ENCODE assay signal across 17 cellular contexts in the genomic region with DNA sequence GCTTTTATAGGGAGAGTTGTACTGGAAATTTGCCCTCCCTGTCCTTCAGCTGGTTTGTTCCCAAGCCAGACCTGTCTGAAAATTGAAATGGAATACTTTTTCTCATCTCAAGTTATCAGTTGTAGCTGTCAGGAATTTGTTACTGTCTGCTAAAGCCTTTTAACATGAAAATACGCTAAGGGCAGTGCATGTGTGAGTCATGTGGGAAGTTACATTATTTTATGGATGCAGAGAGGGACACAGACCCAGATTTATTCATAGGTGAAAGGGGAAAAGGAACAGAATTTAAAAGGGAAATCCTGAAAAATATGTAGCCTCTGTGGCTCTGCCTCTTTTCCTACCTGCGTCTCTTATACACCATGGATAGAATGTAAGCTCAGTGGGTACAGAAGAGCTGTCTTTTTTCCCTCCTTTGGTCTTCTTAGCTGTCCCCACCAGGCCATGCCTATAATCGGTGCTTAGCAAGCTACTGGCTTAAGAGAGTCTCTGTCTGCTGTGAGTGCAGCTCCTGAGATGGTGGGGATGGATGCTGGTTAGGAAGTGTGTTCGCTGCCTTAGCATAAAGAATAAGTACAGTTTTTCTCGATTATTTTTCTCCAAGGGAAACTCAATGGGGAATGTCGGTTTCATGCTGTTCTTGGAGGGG.
DNase-seq lines count a peak whose midpoint lies in the region; ATAC-seq, FAIRE-seq and TF ChIP-seq lines count a peak whose summit lies in the region.
"Had no signal": no experiment of that assay in that cellular context is flagged by ENCODE, and none has a peak within 500 bp of the region (broad histone marks: within the 10 kb centered on the region; RNA-seq: fewer than 3 reads in every experiment).

No MANE protein-coding gene starts in this region.

- peak overlapping the region; percentile 93 for H3K27ac ChIP-seq in RWPE1
- peak overlapping the region; percentile 39 for H3K27ac ChIP-seq in epithelial cell of prostate
- peak overlapping the region; percentile 69 for H3K27ac ChIP-seq in psoas muscle
- H3K27ac ChIP-seq: SJSA1 had no signal

- 57 to 72% (median 64%) methylated on average over 6 of the region's 6 CpGs for WGBS in psoas muscle, 3 donors

- peak in 1 of 4 donors; percentile 17 for ATAC-seq in psoas muscle
- ATAC-seq in GM19395 (IDR thresholded peaks at IDR 0.05; ENCODE audit: unreplicated experiment): no peak

- no peak overlapping the region for H3K4me3 ChIP-seq in psoas muscle
- H3K4me3 ChIP-seq: SJSA1 had no signal

- no peaks in the 10 kb centered on the region for H3K36me3 ChIP-seq in psoas muscle (ENCODE audit: insufficient read depth in 1 of 2, low read depth in 1 of 2)
- H3K36me3 ChIP-seq: SJSA1 had no signal

- CTCF ChIA-PET in RWPE1 (lab: Yijun Ruan, JAX): interaction anchor here (0.8 kb wide), 1 partner anchor 27 kb away, joined by 4 read pairs; no protein-coding TSS in a partner anchor

- FAIRE-seq in GM12892 (lab: Jason Lieb, UNC): no peak

- DNase-seq in HCEC 1CT: peak; percentile 43
- DNase-seq in RWPE1 (ENCODE audit: low spot score): peak; percentile 45
- DNase-seq in epithelial cell of prostate (ENCODE audit: low read depth, low spot score): no peak
- no peak for DNase-seq in psoas muscle
- DNase-seq in GM20000 (ENCODE audit: low spot score): no peak
- DNase-seq in NCI-H1436 (lab: John Stamatoyannopoulos, UW): no peak
- DNase-seq in GM12892 (ENCODE audit: insufficient read length): no peak
- DNase-seq: activated CD4-positive, alpha-beta T cell treated with anti-CD3 and anti-CD28 coated beads, Interleukin-2, amount 10 ng/mL, durations not matched to agents 7 days and 5 days; activated naive CD4-positive, alpha-beta T cell treated with Interleukin-2 at 50 U/mL for 16 hours; Caco-2; effector CD8-positive, alpha-beta T cell; KBM-7; NCI-H345; stimulated activated CD4-positive, alpha-beta T cell treated with anti-CD3 and anti-CD28 coated beads, Interleukin-4, amount 100 ng/mL, for 24 hours; substantia nigra had no signal

- POLR2A ChIA-PET in RWPE1 (lab: Yijun Ruan, JAX; ENCODE audit: low non-redundant PET): no interaction called here

- no peak for TF ChIP-seq CTCF in RWPE1 (conservative IDR thresholded peaks at IDR 0.05; ENCODE audit: low read depth)
- no peak for TF ChIP-seq CTCF in psoas muscle (IDR thresholded peaks at IDR 0.05)
- no peak for TF ChIP-seq CTCF in GM20000 (IDR thresholded peaks at IDR 0.05; ENCODE audit: extremely low read depth, missing control alignments)

- intact Hi-C loops in psoas muscle (cut with DNase I): loop anchor here in 1 of 2 donors (5.0 kb wide), 1 partner anchor 1066 kb away; no protein-coding TSS in a partner anchor

- TF ChIP-seq POLR2A in GM12892 (IDR thresholded peaks at IDR 0.05; ENCODE audit: low read depth, low read length): no peak

- peaks cover 65% of the 10 kb centered on the region for H3K4me1 ChIP-seq in psoas muscle

- no peaks in the 10 kb centered on the region for H3K9me3 ChIP-seq in psoas muscle
- H3K9me3 ChIP-seq: Caco-2, SJSA1 had no signal

- H3K27me3 ChIP-seq in psoas muscle (ENCODE audit: insufficient read depth in 3 of 3, low read length in 2 of 3): no peaks in the 10 kb centered on the region
- H3K27me3 ChIP-seq: SJSA1 had no signal

Comparison
In these comparisons a context has a peak if more than half of its experiments do, and no peak if none do; other contexts are left out.
1. DNase-seq: peak in HCEC 1CT (single experiment) and RWPE1 (single experiment); none in epithelial cell of prostate (single experiment), psoas muscle (0 of 2), GM20000 (single experiment), NCI-H1436 (single experiment) and GM12892 (single experiment).
2. H3K27ac ChIP-seq: peak in every context shown above with its lines; median percentile 93 in RWPE1; 69 in psoas muscle; 39 in epithelial cell of prostate.